ENCODE assay signal across 9 cellular contexts in the genomic region with DNA sequence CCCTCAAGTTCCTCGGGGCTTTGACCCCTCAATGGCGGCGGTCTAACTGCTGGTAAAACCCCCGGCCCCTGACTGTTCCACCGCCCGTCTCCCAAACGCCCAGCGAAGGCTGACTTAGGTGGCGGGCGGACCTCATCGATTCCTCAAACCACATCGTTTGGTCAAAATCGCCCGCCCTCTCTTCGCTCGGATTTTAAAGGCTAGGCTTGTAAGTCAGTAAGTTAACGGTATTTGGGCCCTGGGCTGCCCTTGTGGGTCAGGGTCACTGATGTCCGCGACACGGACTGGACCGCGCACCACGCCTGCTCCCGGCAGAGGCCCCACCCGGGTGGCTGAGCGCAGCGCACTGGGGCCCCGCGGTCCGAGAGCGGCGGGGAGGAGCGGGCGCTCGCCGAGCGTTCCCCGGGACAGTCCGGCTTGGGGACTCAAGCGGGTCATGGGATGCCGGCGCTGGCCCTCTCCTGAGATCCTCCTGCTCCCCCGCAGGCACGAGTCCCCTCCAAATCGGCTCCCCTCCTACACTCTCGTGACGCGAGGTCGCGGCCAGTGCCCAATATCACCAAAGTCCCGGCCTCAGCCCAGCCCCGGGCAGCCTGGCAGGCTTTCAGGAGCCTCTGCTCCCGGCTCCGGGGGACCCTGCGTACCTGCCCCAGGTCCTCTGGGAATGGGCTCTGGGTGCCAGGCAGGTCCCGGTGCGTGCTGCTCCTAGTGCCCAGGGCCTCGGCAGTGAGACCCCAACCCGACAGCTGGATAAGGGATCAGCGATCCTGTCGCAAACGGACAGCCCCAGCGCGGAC. TPM values are rescaled to one million over a fixed set of nuclear protein-coding genes. Genes with fewer than 3 reads are reported as not detected.
DNase-seq lines count a peak whose midpoint lies in the region; ATAC-seq and TF ChIP-seq lines count a peak whose summit lies in the region.
"Had no signal": no experiment of that assay in that cellular context is flagged by ENCODE, and none has a peak within 500 bp of the region (broad histone marks: within the 10 kb centered on the region; RNA-seq: fewer than 3 reads in every experiment).

No MANE protein-coding gene starts in this region.

- H3K4me1 ChIP-seq in HUES48 (ENCODE audit: control insufficient read depth, insufficient read depth, low read length) (peaks cover 64% of the 10 kb centered on the region), endodermal cell (ENCODE audit: control insufficient read depth, insufficient read depth, low read length) (no peaks in the 10 kb centered on the region)

- H3K27ac ChIP-seq in HUES48 (ENCODE audit: low read depth, low read length) (no peak overlapping the region), endodermal cell (ENCODE audit: low read depth, low read length) (no peak overlapping the region)

- H3K27me3 ChIP-seq in HUES48 (ENCODE audit: control insufficient read depth, insufficient read depth, low read length): peaks cover 25% of the 10 kb centered on the region
- peaks cover 80% of the 10 kb centered on the region for H3K27me3 ChIP-seq in endodermal cell (ENCODE audit: control insufficient read depth, insufficient read depth, low read length, poor library complexity, severe bottlenecking)

- H3K9me3 ChIP-seq in HUES48 (ENCODE audit: control insufficient read depth, insufficient read depth, low read length) (no peaks in the 10 kb centered on the region), endodermal cell (ENCODE audit: control insufficient read depth, low read length) (no peaks in the 10 kb centered on the region)

- H3K27ac Mint-ChIP-seq in endodermal cell (no peak overlapping the region), osteocyte (ENCODE audit: unreplicated experiment) (no peak overlapping the region)

- peaks cover 10% of the 10 kb centered on the region for H3K36me3 ChIP-seq in HUES48 (ENCODE audit: control insufficient read depth, insufficient read depth, low read length)
- H3K36me3 ChIP-seq in endodermal cell (ENCODE audit: control insufficient read depth, insufficient read depth, low read length): no peaks in the 10 kb centered on the region

- H3K36me3 Mint-ChIP-seq in endodermal cell (ENCODE audit: low read depth) (no peaks in the 10 kb centered on the region), osteocyte (ENCODE audit: unreplicated experiment) (no peaks in the 10 kb centered on the region)

- TF ChIP-seq CTCF in endodermal cell (conservative IDR thresholded peaks at IDR 0.05): no peak
- no peak for TF ChIP-seq CTCF in osteocyte (IDR thresholded peaks at IDR 0.05)

- H3K9me3 Mint-ChIP-seq in endodermal cell (no peaks in the 10 kb centered on the region), osteocyte (ENCODE audit: unreplicated experiment) (no peaks in the 10 kb centered on the region)
- H3K9me3 Mint-ChIP-seq: central memory CD8-positive, alpha-beta T cell had no signal

- peaks cover 19% of the 10 kb centered on the region for H3K4me1 Mint-ChIP-seq in endodermal cell
- peaks cover 25% of the 10 kb centered on the region for H3K4me1 Mint-ChIP-seq in osteocyte (ENCODE audit: unreplicated experiment)
- H3K4me1 Mint-ChIP-seq: central memory CD8-positive, alpha-beta T cell had no signal

- DNase-seq in CD1c-positive myeloid dendritic cell (ENCODE audit: extremely low spot score): peak; percentile 63
- DNase-seq in endodermal cell: peak; percentile 76
- no peak for DNase-seq in osteocyte (ENCODE audit: extremely low spot score, unreplicated experiment)
- DNase-seq in ureter (ENCODE audit: low spot score): no peak
- DNase-seq in SIG-M5 (lab: John Stamatoyannopoulos, UW): no peak
- DNase-seq in NCI-H1092 (lab: John Stamatoyannopoulos, UW): no peak

- H3K4me3 ChIP-seq in HUES48 (ENCODE audit: low read depth, low read length): peak overlapping the region; percentile 86
- peak overlapping the region; percentile 78 for H3K4me3 ChIP-seq in endodermal cell (ENCODE audit: low read length)

- WGBS in endodermal cell (ENCODE audit: insufficient coverage in 1 of 2, insufficient read length in 1 of 2), 2 experiments: 0 to 1% methylated on average over 20 to 64 of the region's 64 CpGs

- H3K27me3 Mint-ChIP-seq in endodermal cell (ENCODE audit: insufficient read depth): peaks cover 65% of the 10 kb centered on the region
- peaks cover 28% of the 10 kb centered on the region for H3K27me3 Mint-ChIP-seq in osteocyte (ENCODE audit: unreplicated experiment)

- H3K4me3 Mint-ChIP-seq in endodermal cell (peak overlapping the region; percentile 65), osteocyte (ENCODE audit: unreplicated experiment) (peak overlapping the region; percentile 73)
- H3K4me3 Mint-ChIP-seq: central memory CD8-positive, alpha-beta T cell had no signal

- no peak for ATAC-seq in HG03378 (IDR thresholded peaks at IDR 0.05; ENCODE audit: unreplicated experiment)

- peak overlapping the region; percentile 62 for H3K9ac ChIP-seq in HUES48 (ENCODE audit: low read depth, low read length)
- no peak overlapping the region for H3K9ac ChIP-seq in endodermal cell (ENCODE audit: extremely low read depth, low read length, poor library complexity, severe bottlenecking)

RNA-seq across cellular contexts. Expression of gene FLT1, which starts 1.0 kb away (rescaled TPM):
- total RNA-seq in endodermal cell (10 to 100 TPM in 1 of 2 donors, 1 to 10 TPM in 1; 3.2 to 10.3 TPM), osteocyte (3.4 and 3.8 TPM in 2 replicates), ureter (51.1 TPM)
- polyA plus RNA-seq in endodermal cell (2013, experiment 1 of 2): 8.0 TPM
- 5.1 TPM for polyA plus RNA-seq in endodermal cell (2013, experiment 2 of 2)

Comparison
In these comparisons a context has a peak if more than half of its experiments do, and no peak if none do; other contexts are left out.
1. DNase-seq: peak in CD1c-positive myeloid dendritic cell (single experiment) and endodermal cell (single experiment); none in osteocyte (single experiment), ureter (single experiment), SIG-M5 (single experiment) and NCI-H1092 (single experiment).